20 cellular contexts compared by ENCODE assay signal in the genomic region with DNA sequence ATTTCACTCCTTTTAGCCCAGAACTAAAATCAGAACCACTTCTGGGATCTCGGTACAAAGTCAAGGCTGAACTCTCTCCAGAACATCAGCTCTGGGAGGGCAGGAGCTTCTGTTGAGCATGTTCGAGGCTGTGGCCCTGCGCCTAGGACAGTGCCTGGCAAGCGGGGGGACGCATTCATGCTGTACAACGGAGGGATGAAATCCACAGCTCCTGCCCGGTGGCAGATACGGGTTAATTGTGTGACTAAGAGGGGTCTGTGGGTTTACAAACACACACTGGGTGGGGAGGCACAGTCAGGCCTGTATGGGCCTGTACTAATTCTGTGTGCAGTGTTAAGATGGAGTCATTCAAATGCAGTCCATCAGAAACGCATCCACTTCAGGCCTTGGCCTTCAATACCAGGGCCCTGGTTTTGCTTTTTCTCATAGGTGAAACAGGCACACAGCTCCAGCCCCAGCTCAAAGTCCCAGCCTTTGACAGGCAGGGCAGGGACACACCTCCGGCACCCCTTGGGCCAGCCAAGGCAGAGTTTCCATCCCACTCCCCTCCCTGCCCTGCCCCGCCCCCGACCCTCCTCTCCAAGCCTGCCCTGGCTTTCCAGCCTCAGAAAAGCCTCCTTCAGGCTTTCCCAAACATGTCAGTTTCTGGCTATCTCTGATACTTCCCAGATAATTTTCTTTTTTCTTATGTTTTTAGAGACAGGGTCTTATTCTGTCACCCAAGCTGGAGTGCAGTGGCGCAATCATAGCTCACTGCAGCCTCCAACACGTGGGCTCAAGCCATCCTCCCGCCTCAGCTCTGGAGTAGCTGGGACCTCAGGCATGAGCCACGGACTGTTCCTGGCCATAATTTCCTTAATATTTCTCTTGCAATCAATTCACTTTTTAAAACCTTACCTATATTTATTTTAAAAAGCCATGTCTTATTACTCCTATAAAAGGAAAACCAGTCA.
"Had no signal": no experiment of that assay in that cellular context is flagged by ENCODE, and none has a peak within 500 bp of the region (broad histone marks: within the 10 kb centered on the region; RNA-seq: fewer than 3 reads in every experiment).

No MANE protein-coding gene starts in this region.

- FAIRE-seq: astrocyte, small intestine, TTC549 had no signal

- H3K9me3 Mint-ChIP-seq: activated B cell treated with CpG ODN at 0.5 μM for 24 hours; activated CD8-positive, alpha-beta T cell treated with anti-CD3 and anti-CD28 coated beads for 36 hours; activated naive CD4-positive, alpha-beta T cell treated with anti-CD3 and anti-CD28 coated beads, Interleukin-2, amount 10 ng/mL, durations not matched to agents 7 days and 5 days; activated T-helper 17 cell treated with anti-CD3 and anti-CD28 coated beads, Interleukin-2, amount 50 U/mL, for 72 hours; naive thymus-derived CD8-positive, alpha-beta T cell had no signal

- ATAC-seq: activated CD8-positive, alpha-beta T cell treated with anti-CD3 and anti-CD28 coated beads for 36 hours; activated T-helper 17 cell treated with anti-CD3 and anti-CD28 coated beads, Interleukin-2, amount 50 U/mL, for 72 hours; gastrocnemius medialis; heart right ventricle; naive thymus-derived CD8-positive, alpha-beta T cell; stimulated activated naive CD8-positive, alpha-beta T cell treated with anti-CD3 and anti-CD28 coated beads, Interleukin-15, Interleukin-2, amounts not matched to agents 100 U/mL and 50 U/mL, for 24 hours; T-helper 17 cell had no signal

- H3K27ac Mint-ChIP-seq: activated B cell treated with CpG ODN at 0.5 μM for 24 hours; activated CD8-positive, alpha-beta T cell treated with anti-CD3 and anti-CD28 coated beads for 36 hours; activated naive CD4-positive, alpha-beta T cell treated with anti-CD3 and anti-CD28 coated beads, Interleukin-2, amount 10 ng/mL, durations not matched to agents 7 days and 5 days; activated T-helper 17 cell treated with anti-CD3 and anti-CD28 coated beads, Interleukin-2, amount 50 U/mL, for 72 hours; naive thymus-derived CD8-positive, alpha-beta T cell; T-helper 17 cell had no signal

- DNase-seq: activated B cell treated with CpG ODN at 0.5 μM for 24 hours; activated CD4-positive, alpha-beta T cell treated with anti-CD3 and anti-CD28 coated beads for 48 hours; activated CD8-positive, alpha-beta T cell treated with anti-CD3 and anti-CD28 coated beads for 36 hours; activated naive CD4-positive, alpha-beta T cell treated with anti-CD3 and anti-CD28 coated beads, Interleukin-2, amount 10 ng/mL, durations not matched to agents 7 days and 5 days; erythroblast; gastrocnemius medialis; heart right ventricle; left ventricle myocardium inferior; naive thymus-derived CD8-positive, alpha-beta T cell; occipital lobe; stimulated activated CD4-positive, alpha-beta T cell treated with anti-CD3 and anti-CD28 coated beads, Interleukin-4, amount 100 ng/mL, for 24 hours; stimulated activated naive CD8-positive, alpha-beta T cell treated with anti-CD3 and anti-CD28 coated beads, Interleukin-15, Interleukin-2, amounts not matched to agents 100 U/mL and 50 U/mL, for 24 hours; T-helper 17 cell; trophoblast cell had no signal

- H3K4me3 ChIP-seq: cardiac muscle cell, gastrocnemius medialis, heart right ventricle, left ventricle myocardium inferior, right atrium auricular region had no signal

- H3K4me1 Mint-ChIP-seq: activated B cell treated with CpG ODN at 0.5 μM for 24 hours; activated naive CD4-positive, alpha-beta T cell treated with anti-CD3 and anti-CD28 coated beads, Interleukin-2, amount 10 ng/mL, durations not matched to agents 7 days and 5 days; activated T-helper 17 cell treated with anti-CD3 and anti-CD28 coated beads, Interleukin-2, amount 50 U/mL, for 72 hours had no signal

- H3K4me1 ChIP-seq: gastrocnemius medialis, right atrium auricular region had no signal

- H3K36me3 ChIP-seq: cardiac muscle cell, right atrium auricular region had no signal

- H3K27me3 Mint-ChIP-seq: activated CD8-positive, alpha-beta T cell treated with anti-CD3 and anti-CD28 coated beads for 36 hours; activated naive CD4-positive, alpha-beta T cell treated with anti-CD3 and anti-CD28 coated beads, Interleukin-2, amount 10 ng/mL, durations not matched to agents 7 days and 5 days; activated T-helper 17 cell treated with anti-CD3 and anti-CD28 coated beads, Interleukin-2, amount 50 U/mL, for 72 hours; T-helper 17 cell had no signal

- H3K27ac ChIP-seq: cardiac muscle cell, gastrocnemius medialis, heart right ventricle, left ventricle myocardium inferior, right atrium auricular region had no signal

- H3K9me3 ChIP-seq: gastrocnemius medialis, left ventricle myocardium inferior, right atrium auricular region had no signal

- H3K36me3 Mint-ChIP-seq: activated naive CD4-positive, alpha-beta T cell treated with anti-CD3 and anti-CD28 coated beads, Interleukin-2, amount 10 ng/mL, durations not matched to agents 7 days and 5 days; naive thymus-derived CD8-positive, alpha-beta T cell had no signal

- H3K4me3 Mint-ChIP-seq: activated B cell treated with CpG ODN at 0.5 μM for 24 hours; activated CD8-positive, alpha-beta T cell treated with anti-CD3 and anti-CD28 coated beads for 36 hours; activated naive CD4-positive, alpha-beta T cell treated with anti-CD3 and anti-CD28 coated beads, Interleukin-2, amount 10 ng/mL, durations not matched to agents 7 days and 5 days; activated T-helper 17 cell treated with anti-CD3 and anti-CD28 coated beads, Interleukin-2, amount 50 U/mL, for 72 hours; T-helper 17 cell had no signal

- H3K27me3 ChIP-seq: cardiac muscle cell, gastrocnemius medialis, heart right ventricle, right atrium auricular region had no signal
